ENCODE assay signal across 12 cellular contexts in the genomic region with DNA sequence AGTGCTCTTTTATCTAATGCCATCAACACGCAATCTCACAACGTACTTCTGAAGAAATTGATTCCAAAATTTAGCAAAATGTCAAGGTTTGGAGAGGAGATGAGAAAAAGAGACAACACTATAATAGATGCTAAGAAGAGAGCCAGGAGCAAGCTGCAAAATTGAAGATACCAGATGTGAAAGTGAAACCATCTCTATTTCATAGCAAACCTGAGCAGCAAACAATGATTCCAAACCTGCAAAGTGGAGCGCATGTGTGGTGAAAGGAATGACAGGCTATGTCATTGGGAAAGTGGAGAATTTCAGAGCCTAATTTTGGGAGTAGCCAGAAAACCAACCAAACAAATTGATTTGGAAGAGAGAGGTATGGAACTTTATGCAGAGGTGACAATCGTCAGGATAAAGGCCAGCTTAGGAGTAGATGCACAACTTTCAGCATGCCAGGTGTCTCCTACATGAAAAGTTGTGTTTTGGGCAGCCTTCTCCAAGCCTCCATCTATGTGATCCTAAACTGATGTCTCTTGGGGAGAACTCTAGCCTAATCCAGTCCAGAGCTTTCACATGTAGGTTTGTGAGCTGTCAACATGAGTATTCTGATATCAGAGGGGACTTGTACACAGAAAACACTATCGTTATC.
DNase-seq lines count a peak whose midpoint lies in the region; ATAC-seq, FAIRE-seq and TF ChIP-seq lines count a peak whose summit lies in the region.
"Had no signal": no experiment of that assay in that cellular context is flagged by ENCODE, and none has a peak within 500 bp of the region (broad histone marks: within the 10 kb centered on the region; RNA-seq: fewer than 3 reads in every experiment).

No MANE protein-coding gene starts in this region.

- TF ChIP-seq POLR2A in A549 (IDR thresholded peaks at IDR 0.05; ENCODE audit: low read length), result no peak

- H3K9me3 Mint-ChIP-seq in CD4-positive, alpha-beta memory T cell, result peaks cover 0 to 4% (median 0%) of the 10 kb centered on the region in 8 donors
- H3K9me3 Mint-ChIP-seq in immature natural killer cell, result no peaks in the 10 kb centered on the region

- no peak for TF ChIP-seq EP300 in A549 (IDR thresholded peaks at IDR 0.05)
- TF ChIP-seq EP300 in SK-N-SH (IDR thresholded peaks at IDR 0.05; ENCODE audit: borderline replicate concordance in 1 of 2, low read depth in 1 of 2, low read length in 1 of 2), result no peak

- TF ChIP-seq RAD21 in A549 (conservative IDR thresholded peaks at IDR 0.05 in 1 of 2, IDR thresholded peaks at IDR 0.05 in 1 of 2) (no peak), SK-N-SH (IDR thresholded peaks at IDR 0.05; ENCODE audit: low read length) (no peak)

- CTCF ChIA-PET in A549 (lab: Yijun Ruan, JAX), result no interaction called here
- CTCF ChIA-PET in CD4-positive, alpha-beta memory T cell (lab: Charles Lee; ENCODE audit: partially characterized antibody), result interaction anchor here (0.9 to 2.0 kb wide), 6 partner anchors 9 to 779 kb away, joined by 3 to 5 read pairs (median 4); no protein-coding TSS in a partner anchor
- CTCF ChIA-PET in SK-N-SH (lab: Yijun Ruan, JAX), result interaction anchor here (1.2 kb wide), 1 partner anchor 464 kb away, joined by 3 read pairs; no protein-coding TSS in a partner anchor
- CTCF ChIA-PET in A673 (lab: Charles Lee), result no interaction called here

- no peaks in the 10 kb centered on the region for H4K20me1 ChIP-seq in SK-N-SH (ENCODE audit: insufficient read depth)

- POLR2A ChIA-PET in A549 (lab: Yijun Ruan, JAX) (interaction anchor here (0.6 kb wide), 1 partner anchor 18 kb away, joined by 6 read pairs; no protein-coding TSS in a partner anchor), SK-N-SH (lab: Yijun Ruan, JAX) (no interaction called here), A673 (lab: Charles Lee; ENCODE audit: low non-redundant PET) (interaction anchor here (0.5 kb wide), 1 partner anchor 622 kb away, joined by 3 read pairs; no protein-coding TSS in a partner anchor)
- POLR2A ChIA-PET in CD4-positive, alpha-beta memory T cell (lab: Charles Lee; ENCODE audit: partially characterized antibody), result interaction anchor here (1.6 to 3.0 kb wide), 3 partner anchors 11 to 159 kb away, joined by 5 to 24 read pairs (median 12); a partner anchor contains a TSS

- no peaks in the 10 kb centered on the region for H3K36me3 ChIP-seq in CD4-positive, alpha-beta memory T cell (ENCODE audit: insufficient read depth, low read length)
- no peaks in the 10 kb centered on the region for H3K36me3 ChIP-seq in SK-N-SH (replicated peaks in 1 of 2; ENCODE audit: control insufficient read depth in 1 of 2, insufficient read depth in 2 of 2, low read length in 1 of 2)
- H3K36me3 ChIP-seq in A673 (ENCODE audit: insufficient read depth, low read length, poor library complexity, severe bottlenecking), result no peaks in the 10 kb centered on the region
- H3K36me3 ChIP-seq: gastrocnemius medialis, sigmoid colon had no signal

- H3K27ac ChIP-seq in A549 (peak overlapping the region in 1 of 2 experiments; percentile 7; a peak in 1 of 6 replicates), SK-N-SH (ENCODE audit: low read depth in 2 of 2, low read length in 1 of 2) (peak overlapping the region; percentile 43 to 89; a peak in 2 of 4 replicates), A673 (ENCODE audit: low read depth, low read length, poor library complexity, severe bottlenecking) (no peak overlapping the region)
- peak overlapping the region; percentile 19 for H3K27ac ChIP-seq in CD4-positive, alpha-beta memory T cell (ENCODE audit: low read depth, low read length)
- H3K27ac ChIP-seq: gastrocnemius medialis, sigmoid colon had no signal

- TF ChIP-seq CTCF in A549 (IDR thresholded peaks at IDR 0.05) (no peak), SK-N-SH (IDR thresholded peaks at IDR 0.05) (no peak), A673 (conservative IDR thresholded peaks at IDR 0.05; ENCODE audit: low read depth, low read length) (no peak)

- DNase-seq in A549 (ENCODE audit: low read depth in 1 of 2, low spot score in 1 of 2) (no peak), SK-N-SH (no peak), immature natural killer cell (no peak), A673 (ENCODE audit: low spot score) (no peak)
- peak in 3 of 5 donors; percentile 22 to 30 (median 25) for DNase-seq in CD4-positive, alpha-beta memory T cell
- DNase-seq: activated CD4-positive, alpha-beta T cell treated with anti-CD3 and anti-CD28 coated beads, Interleukin-2, amount 50 U/mL, for 48 hours; gastrocnemius medialis; KBM-7; NCI-H2029; sigmoid colon had no signal

- peak overlapping the region; percentile 64 to 89 (median 83) for H3K4me3 Mint-ChIP-seq in CD4-positive, alpha-beta memory T cell
- peak overlapping the region in 3 of 5 donors; percentile 8 to 78 (median 56) for H3K4me3 Mint-ChIP-seq in immature natural killer cell

- intact Hi-C loops in CD4-positive, alpha-beta memory T cell (cut with micrococcal nuclease), result loop anchor here (1.0 kb wide), 1 partner anchor 12 kb away; no protein-coding TSS in a partner anchor
- intact Hi-C loops in A673 (cut with micrococcal nuclease; ENCODE audit: unreplicated experiment), result no loop called here

- H3K4me1 Mint-ChIP-seq in CD4-positive, alpha-beta memory T cell, result peaks cover 9 to 26% (median 16%) of the 10 kb centered on the region in 4 donors
- peaks cover 8 to 10% of the 10 kb centered on the region in 2 donors for H3K4me1 Mint-ChIP-seq in immature natural killer cell

- H3K9me3 ChIP-seq in A549 (no peaks in the 10 kb centered on the region), SK-N-SH (no peaks in the 10 kb centered on the region), A673 (ENCODE audit: low read depth, low read length, poor library complexity, severe bottlenecking) (no peaks in the 10 kb centered on the region)
- no peaks in the 10 kb centered on the region for H3K9me3 ChIP-seq in CD4-positive, alpha-beta memory T cell (ENCODE audit: control insufficient read depth in 1 of 2, low read length in 2 of 2)
- H3K9me3 ChIP-seq: gastrocnemius medialis, sigmoid colon had no signal

- no TSS peak for BruUV-seq in A673 (replicated peaks; lab: Mats Ljungman, UMichigan)

- H3K4me3 ChIP-seq in A549 (no peak overlapping the region), SK-N-SH (ENCODE audit: low read depth in 2 of 2, low read length in 1 of 2) (peak overlapping the region in 1 of 2 experiments; percentile 4; a peak in 1 of 4 replicates), A673 (ENCODE audit: low read depth, low read length, poor library complexity, severe bottlenecking) (no peak overlapping the region)
- peak overlapping the region; percentile 20 to 39 for H3K4me3 ChIP-seq in CD4-positive, alpha-beta memory T cell (ENCODE audit: low read length in 2 of 2)
- H3K4me3 ChIP-seq: gastrocnemius medialis, sigmoid colon had no signal

- 79% methylated on average over 5 of the region's 5 CpGs for WGBS in A549 (ENCODE audit: missing lambda C conversion rate)
- WGBS in SK-N-SH (ENCODE audit: low lambda C conversion rate), result 94% methylated on average over 5 of the region's 5 CpGs

- peaks cover 26% of the 10 kb centered on the region for H3F3A ChIP-seq in SK-N-SH (replicated peaks; ENCODE audit: insufficient read depth)

- peaks cover 0 to 3% of the 10 kb centered on the region in 2 donors for H3K36me3 Mint-ChIP-seq in CD4-positive, alpha-beta memory T cell
- no peaks in the 10 kb centered on the region for H3K36me3 Mint-ChIP-seq in immature natural killer cell

- H2AFZ ChIP-seq in SK-N-SH (ENCODE audit: low read depth), result peak overlapping the region; percentile 36

- peaks cover 34% of the 10 kb centered on the region for H3K4me1 ChIP-seq in A549
- peaks cover 15% of the 10 kb centered on the region for H3K4me1 ChIP-seq in CD4-positive, alpha-beta memory T cell (ENCODE audit: insufficient read depth, low read length)
- H3K4me1 ChIP-seq in SK-N-SH (ENCODE audit: control insufficient read depth in 1 of 2, insufficient read depth in 2 of 2, low read depth in 1 of 2, low read length in 1 of 2), result peaks cover 8 to 14% of the 10 kb centered on the region in 2 experiments; a peak in 3 of 4 replicates
- H3K4me1 ChIP-seq in A673 (ENCODE audit: insufficient read depth, low read length, poor library complexity, severe bottlenecking), result no peaks in the 10 kb centered on the region
- H3K4me1 ChIP-seq: gastrocnemius medialis had no signal

- H3K27me3 Mint-ChIP-seq in CD4-positive, alpha-beta memory T cell, result peaks cover 0 to 3% of the 10 kb centered on the region in 2 donors
- H3K27me3 Mint-ChIP-seq in immature natural killer cell (ENCODE audit: low read depth in 3 of 3), result peaks cover 2 to 4% (median 3%) of the 10 kb centered on the region in 3 donors

- H3K27ac Mint-ChIP-seq in CD4-positive, alpha-beta memory T cell, result peak overlapping the region; percentile 9 to 94 (median 82)
- peak overlapping the region in 3 of 6 donors; percentile 1 to 33 (median 6) for H3K27ac Mint-ChIP-seq in immature natural killer cell

- no peaks in the 10 kb centered on the region for H3K9me2 ChIP-seq in SK-N-SH

- no peaks in the 10 kb centered on the region for H3K79me2 ChIP-seq in SK-N-SH (ENCODE audit: insufficient read depth)

- H3K27me3 ChIP-seq in CD4-positive, alpha-beta memory T cell (ENCODE audit: insufficient read depth, low read length), result no peaks in the 10 kb centered on the region
- H3K27me3 ChIP-seq in SK-N-SH (ENCODE audit: insufficient read depth) (no peaks in the 10 kb centered on the region), A673 (replicated peaks; ENCODE audit: insufficient read depth, low read depth, low read length, poor library complexity) (no peaks in the 10 kb centered on the region)
- H3K27me3 ChIP-seq: gastrocnemius medialis, sigmoid colon had no signal

- H3K4me2 ChIP-seq in A549 (peak overlapping the region; percentile 38; the same call in 2 of the 3 replicates), SK-N-SH (peak overlapping the region; percentile 35)

- H3K9ac ChIP-seq in SK-N-SH, result no peak overlapping the region

- FAIRE-seq in A549 (lab: Jason Lieb, UNC), result no peak

- ATAC-seq in A549 (no peak), GM21447 (IDR thresholded peaks at IDR 0.05; ENCODE audit: unreplicated experiment) (no peak), HG03521 (IDR thresholded peaks at IDR 0.05; ENCODE audit: unreplicated experiment) (no peak)
- ATAC-seq: gastrocnemius medialis had no signal

TF ChIP-seq in SK-N-SH, 30 proteins besides CTCF, POLR2A, EP300 and RAD21:
- TF ChIP-seq SMC3 (IDR thresholded peaks at IDR 0.05; ENCODE audit: low read depth, low read length) (no peak), FOSL2 (IDR thresholded peaks at IDR 0.05; ENCODE audit: borderline replicate concordance, low read depth) (no peak), GATA2 (CRISPR knock-in tag; IDR thresholded peaks at IDR 0.05) (no peak)
- TF ChIP-seq, protein P1, sequence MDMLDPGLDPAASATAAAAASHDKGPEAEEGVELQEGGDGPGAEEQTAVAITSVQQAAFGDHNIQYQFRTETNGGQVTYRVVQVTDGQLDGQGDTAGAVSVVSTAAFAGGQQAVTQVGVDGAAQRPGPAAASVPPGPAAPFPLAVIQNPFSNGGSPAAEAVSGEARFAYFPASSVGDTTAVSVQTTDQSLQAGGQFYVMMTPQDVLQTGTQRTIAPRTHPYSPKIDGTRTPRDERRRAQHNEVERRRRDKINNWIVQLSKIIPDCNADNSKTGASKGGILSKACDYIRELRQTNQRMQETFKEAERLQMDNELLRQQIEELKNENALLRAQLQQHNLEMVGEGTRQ (IDR thresholded peaks at IDR 0.05; ENCODE audit: borderline replicate concordance, low read depth, low read length), result no peak

Comparison
In these comparisons a context has a peak if more than half of its experiments do, and no peak if none do; other contexts are left out.
1. DNase-seq: peak in CD4-positive, alpha-beta memory T cell (3 of 5); none in A549 (0 of 2), SK-N-SH (single experiment), immature natural killer cell (0 of 3) and A673 (single experiment).
2. H3K4me3 ChIP-seq: peak in CD4-positive, alpha-beta memory T cell (2 of 2); none in A549 (single experiment) and A673 (single experiment).
3. CTCF ChIA-PET loops: an anchor here in CD4-positive, alpha-beta memory T cell (0.9 to 2.0 kb wide) and SK-N-SH (1.2 kb wide); none called in A549 and A673.